33 cellular contexts compared by ENCODE assay signal in the genomic region with DNA sequence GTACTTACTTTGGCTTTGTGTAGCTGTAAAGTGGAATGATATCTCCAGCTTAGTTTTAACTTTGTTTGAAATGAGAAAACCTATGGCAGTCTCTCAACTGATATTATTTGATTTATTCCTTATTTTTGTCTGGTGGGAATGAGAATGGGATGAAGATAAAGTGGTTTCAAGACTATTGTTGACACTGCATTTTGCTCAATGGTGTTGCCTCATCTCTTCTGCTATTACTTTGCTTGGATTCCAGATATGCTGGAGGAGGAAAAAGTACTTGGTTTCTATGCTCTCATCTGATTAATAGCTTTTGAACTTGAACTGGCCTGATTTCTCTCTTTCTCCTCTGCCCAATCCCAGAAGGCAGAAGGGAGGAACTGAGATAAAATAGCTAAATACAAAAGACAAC.
"Had no signal": no experiment of that assay in that cellular context is flagged by ENCODE, and none has a peak within 500 bp of the region (broad histone marks: within the 10 kb centered on the region; RNA-seq: fewer than 3 reads in every experiment).

No MANE protein-coding gene starts in this region.

- H3K36me3 Mint-ChIP-seq: activated CD4-positive, alpha-beta memory T cell treated with anti-CD3 and anti-CD28 coated beads for 36 hours; activated CD8-positive, alpha-beta memory T cell treated with anti-CD3 and anti-CD28 coated beads, Interleukin-2, amount 10 ng/mL, durations not matched to agents 7 days and 5 days; activated naive CD4-positive, alpha-beta T cell treated with anti-CD3 and anti-CD28 coated beads, Interleukin-2, amount 50 U/mL, for 24 hours; activated naive CD8-positive, alpha-beta T cell treated with anti-CD3 and anti-CD28 coated beads for 36 hours had no signal

- H3K4me1 Mint-ChIP-seq: activated CD4-positive, alpha-beta T cell treated with anti-CD3 and anti-CD28 coated beads for 36 hours; activated CD4-positive, alpha-beta T cell treated with anti-CD3 and anti-CD28 coated beads, Interleukin-2, amount 10 ng/mL, durations not matched to agents 24 days and 14 days; activated CD8-positive, alpha-beta memory T cell treated with anti-CD3 and anti-CD28 coated beads, Interleukin-2, amount 10 ng/mL, durations not matched to agents 7 days and 5 days; activated naive CD4-positive, alpha-beta T cell treated with anti-CD3 and anti-CD28 coated beads, Interleukin-2, amount 50 U/mL, for 24 hours; activated naive CD8-positive, alpha-beta T cell treated with anti-CD3 and anti-CD28 coated beads for 36 hours; activated naive CD8-positive, alpha-beta T cell treated with anti-CD3 and anti-CD28 coated beads, Interleukin-2, amount 50 U/mL, for 24 hours; central memory CD8-positive, alpha-beta T cell; endodermal cell had no signal

- ATAC-seq: activated CD4-positive, alpha-beta T cell treated with anti-CD3 and anti-CD28 coated beads for 36 hours; activated CD8-positive, alpha-beta memory T cell treated with anti-CD3 and anti-CD28 coated beads, Interleukin-2, amount 10 ng/mL, durations not matched to agents 7 days and 5 days; activated CD8-positive, alpha-beta T cell treated with anti-CD3 and anti-CD28 coated beads, Interleukin-2, amount 10 ng/mL, durations not matched to agents 7 days and 5 days; activated naive CD8-positive, alpha-beta T cell treated with anti-CD3 and anti-CD28 coated beads, Interleukin-2, amount 50 U/mL, for 24 hours; esophagus mucosa; foreskin keratinocyte; gastrocnemius medialis; heart left ventricle had no signal

- H3K4me3 ChIP-seq: adrenal gland, ascending aorta, coronary artery, dorsolateral prefrontal cortex, gastrocnemius medialis, heart left ventricle had no signal

- H3K27ac ChIP-seq: adrenal gland, ascending aorta, brain microvascular endothelial cell, coronary artery, dorsolateral prefrontal cortex, foreskin keratinocyte, gastrocnemius medialis, heart left ventricle had no signal

- H3K9me3 Mint-ChIP-seq: activated CD4-positive, alpha-beta T cell treated with anti-CD3 and anti-CD28 coated beads, Interleukin-2, amount 10 ng/mL, durations not matched to agents 24 days and 14 days; endodermal cell had no signal

- H3K27me3 ChIP-seq: adrenal gland, ascending aorta, brain microvascular endothelial cell, dorsolateral prefrontal cortex, foreskin keratinocyte, gastrocnemius medialis, heart left ventricle had no signal

- H3K4me3 Mint-ChIP-seq: activated CD4-positive, alpha-beta memory T cell treated with anti-CD3 and anti-CD28 coated beads for 36 hours; activated CD4-positive, alpha-beta T cell treated with anti-CD3 and anti-CD28 coated beads for 36 hours; activated CD4-positive, alpha-beta T cell treated with anti-CD3 and anti-CD28 coated beads, Interleukin-2, amount 10 ng/mL, durations not matched to agents 24 days and 14 days; activated CD8-positive, alpha-beta memory T cell treated with anti-CD3 and anti-CD28 coated beads, Interleukin-2, amount 10 ng/mL, durations not matched to agents 7 days and 5 days; activated CD8-positive, alpha-beta T cell treated with anti-CD3 and anti-CD28 coated beads, Interleukin-2, amount 10 ng/mL, durations not matched to agents 7 days and 5 days; activated naive CD4-positive, alpha-beta T cell treated with anti-CD3 and anti-CD28 coated beads for 36 hours; activated naive CD4-positive, alpha-beta T cell treated with anti-CD3 and anti-CD28 coated beads, Interleukin-2, amount 50 U/mL, for 24 hours; activated naive CD8-positive, alpha-beta T cell treated with anti-CD3 and anti-CD28 coated beads for 36 hours; activated naive CD8-positive, alpha-beta T cell treated with anti-CD3 and anti-CD28 coated beads, Interleukin-2, amount 50 U/mL, for 24 hours; activated T-helper 1 cell treated with anti-CD3 and anti-CD28 coated beads, Interleukin-12 subunit alpha, Interleukin-12 subunit beta, Interleukin-2, Interleukin-4 antibody, amounts not matched to agents 30 ng/mL and 10 ng/mL and 1 ng/mL, durations not matched to agents 14 hours and 24 hours and 36 hours; central memory CD8-positive, alpha-beta T cell; dendritic cell treated with granulocyte-macrophage colony-stimulating factor and Interleukin-4, amounts not matched to agents 40 ng/mL and 50 ng/mL, for 4 days; endodermal cell had no signal

- H3K9me3 ChIP-seq: adrenal gland, ascending aorta, gastrocnemius medialis, heart left ventricle had no signal

- FAIRE-seq: bronchial epithelial cell had no signal

- H3K27me3 Mint-ChIP-seq: activated CD4-positive, alpha-beta memory T cell treated with anti-CD3 and anti-CD28 coated beads for 36 hours; activated CD4-positive, alpha-beta T cell treated with anti-CD3 and anti-CD28 coated beads for 36 hours; activated CD4-positive, alpha-beta T cell treated with anti-CD3 and anti-CD28 coated beads, Interleukin-2, amount 10 ng/mL, durations not matched to agents 24 days and 14 days; activated CD8-positive, alpha-beta memory T cell treated with anti-CD3 and anti-CD28 coated beads, Interleukin-2, amount 10 ng/mL, durations not matched to agents 7 days and 5 days; activated naive CD4-positive, alpha-beta T cell treated with anti-CD3 and anti-CD28 coated beads, Interleukin-2, amount 50 U/mL, for 24 hours; activated naive CD8-positive, alpha-beta T cell treated with anti-CD3 and anti-CD28 coated beads for 36 hours; activated naive CD8-positive, alpha-beta T cell treated with anti-CD3 and anti-CD28 coated beads, Interleukin-2, amount 50 U/mL, for 24 hours; central memory CD8-positive, alpha-beta T cell; dendritic cell treated with granulocyte-macrophage colony-stimulating factor and Interleukin-4, amounts not matched to agents 40 ng/mL and 50 ng/mL, for 4 days had no signal

- H3K36me3 ChIP-seq: adrenal gland, ascending aorta, brain microvascular endothelial cell, gastrocnemius medialis, heart left ventricle had no signal

- H3K4me1 ChIP-seq: adrenal gland, ascending aorta, foreskin keratinocyte, gastrocnemius medialis, heart left ventricle had no signal

- DNase-seq: activated CD4-positive, alpha-beta memory T cell treated with anti-CD3 and anti-CD28 coated beads for 36 hours; activated CD4-positive, alpha-beta T cell treated with anti-CD3 and anti-CD28 coated beads for 36 hours; activated CD4-positive, alpha-beta T cell treated with anti-CD3 and anti-CD28 coated beads, Interleukin-2, amount 10 ng/mL, durations not matched to agents 24 days and 14 days; activated CD4-positive, CD25-positive, alpha-beta regulatory T cell; activated CD4-positive, CD25-positive, alpha-beta regulatory T cell treated with anti-CD3 and anti-CD28 coated beads, Interleukin-2, amount 50 U/mL, for 72 hours; activated CD8-positive, alpha-beta memory T cell treated with anti-CD3 and anti-CD28 coated beads, Interleukin-2, amount 10 ng/mL, durations not matched to agents 7 days and 5 days; activated CD8-positive, alpha-beta memory T cell treated with anti-CD3 and anti-CD28 coated beads, Interleukin-2, amount 50 U/mL, for 4 hours; activated CD8-positive, alpha-beta T cell treated with anti-CD3 and anti-CD28 coated beads, Interleukin-2, amount 10 ng/mL, durations not matched to agents 7 days and 5 days; activated effector memory CD4-positive, alpha-beta T cell treated with anti-CD3 and anti-CD28 coated beads, Interleukin-2, amount 50 U/mL, for 16 hours; activated naive CD4-positive, alpha-beta T cell treated with anti-CD3 and anti-CD28 coated beads for 36 hours; activated naive CD8-positive, alpha-beta T cell treated with anti-CD3 and anti-CD28 coated beads for 36 hours; activated naive CD8-positive, alpha-beta T cell treated with anti-CD3 and anti-CD28 coated beads, Interleukin-2, amount 50 U/mL, for 24 hours; activated T-cell treated with anti-CD3 and anti-CD28 coated beads, Interleukin-2, amount 50 U/mL, for 1 hour; activated T-cell treated with anti-CD3 and anti-CD28 coated beads, Interleukin-2, amount 50 U/mL, for 48 hours; adrenal gland; brain microvascular endothelial cell; dorsolateral prefrontal cortex; effector memory CD4-positive, alpha-beta T cell; endodermal cell; foreskin keratinocyte; gastrocnemius medialis; glutamatergic neuron; heart left ventricle; T-helper 2 cell had no signal

- H3K27ac Mint-ChIP-seq: activated CD4-positive, alpha-beta memory T cell treated with anti-CD3 and anti-CD28 coated beads for 36 hours; activated CD4-positive, alpha-beta T cell treated with anti-CD3 and anti-CD28 coated beads for 36 hours; activated CD4-positive, alpha-beta T cell treated with anti-CD3 and anti-CD28 coated beads, Interleukin-2, amount 10 ng/mL, durations not matched to agents 24 days and 14 days; activated CD8-positive, alpha-beta memory T cell treated with anti-CD3 and anti-CD28 coated beads, Interleukin-2, amount 10 ng/mL, durations not matched to agents 7 days and 5 days; activated CD8-positive, alpha-beta T cell treated with anti-CD3 and anti-CD28 coated beads, Interleukin-2, amount 10 ng/mL, durations not matched to agents 7 days and 5 days; activated naive CD4-positive, alpha-beta T cell treated with anti-CD3 and anti-CD28 coated beads for 36 hours; activated naive CD4-positive, alpha-beta T cell treated with anti-CD3 and anti-CD28 coated beads, Interleukin-2, amount 50 U/mL, for 24 hours; activated naive CD8-positive, alpha-beta T cell treated with anti-CD3 and anti-CD28 coated beads for 36 hours; activated naive CD8-positive, alpha-beta T cell treated with anti-CD3 and anti-CD28 coated beads, Interleukin-2, amount 50 U/mL, for 24 hours; activated T-helper 1 cell treated with anti-CD3 and anti-CD28 coated beads, Interleukin-12 subunit alpha, Interleukin-12 subunit beta, Interleukin-2, Interleukin-4 antibody, amounts not matched to agents 30 ng/mL and 10 ng/mL and 1 ng/mL, durations not matched to agents 14 hours and 24 hours and 36 hours; activated T-helper 2 cell treated with anti-CD3 and anti-CD28 coated beads, Interferon-gamma antibody, Interleukin-2, Interleukin-4, amounts not matched to agents 10 μg/mL and 5 μg/mL and 100 μg/mL, durations not matched to agents 14 hours and 24 hours and 36 hours; dendritic cell treated with granulocyte-macrophage colony-stimulating factor and Interleukin-4, amounts not matched to agents 40 ng/mL and 50 ng/mL, for 4 days; endodermal cell had no signal
